Comparison of ENCODE assay signal across 13 cellular contexts in the genomic region with DNA sequence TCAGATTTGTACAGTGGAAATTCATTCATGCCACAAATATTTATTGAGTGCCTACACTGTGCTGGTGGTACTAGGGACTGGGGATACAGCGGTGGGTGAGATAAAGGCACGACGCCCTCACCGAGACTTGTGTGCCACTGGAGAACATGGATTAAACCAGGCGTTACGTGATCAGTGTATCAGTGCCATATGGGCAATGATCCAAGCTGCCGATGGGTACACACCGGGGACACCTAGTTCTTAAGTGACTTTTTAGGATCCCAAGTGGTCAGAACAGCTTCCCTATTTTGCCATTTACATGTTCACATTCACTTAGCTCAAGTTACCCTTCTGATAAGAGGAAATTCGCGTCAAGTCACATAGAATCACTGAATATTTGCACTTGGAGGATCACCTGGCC.
DNase-seq lines count a peak whose midpoint lies in the region; TF ChIP-seq lines count a peak whose summit lies in the region.
"Had no signal": no experiment of that assay in that cellular context is flagged by ENCODE, and none has a peak within 500 bp of the region (broad histone marks: within the 10 kb centered on the region; RNA-seq: fewer than 3 reads in every experiment).

No MANE protein-coding gene starts in this region.

- H3K36me3 ChIP-seq in BLaER1 treated with 17β-estradiol and CSF1 and Interleukin-3, amounts not matched to agents 10 nM and 100 nM: no peaks in the 10 kb centered on the region
- H3K36me3 ChIP-seq in left ventricle myocardium inferior: no peaks in the 10 kb centered on the region

- H3K9ac ChIP-seq in BLaER1 treated with 17β-estradiol and CSF1 and Interleukin-3, amounts not matched to agents 10 nM and 100 nM: no peak overlapping the region

- H4K20me1 ChIP-seq in BLaER1 treated with 17β-estradiol and CSF1 and Interleukin-3, amounts not matched to agents 10 nM and 100 nM: no peaks in the 10 kb centered on the region

- DNase-seq in CD1c-positive myeloid dendritic cell (ENCODE audit: extremely low spot score) (peak; percentile 20), NCI-H2171 (lab: John Stamatoyannopoulos, UW) (peak; percentile 58), left ventricle myocardium inferior (no peak), NCI-H187 (lab: John Stamatoyannopoulos, UW) (no peak), pons (ENCODE audit: low spot score) (no peak), hypothalamus (lab: John Stamatoyannopoulos, UW) (no peak)
- DNase-seq: NCI-H1105, NCI-H2227 treated with DMSO at 0.1 percent for 48 hours, NCI-H748 treated with DMSO at 0.1 percent for 48 hours, SHP77, T-helper 17 cell had no signal

- H3K9me3 ChIP-seq in BLaER1 treated with 17β-estradiol and CSF1 and Interleukin-3, amounts not matched to agents 10 nM and 100 nM (replicated peaks in 1 of 11): no peaks in the 10 kb centered on the region
- no peaks in the 10 kb centered on the region for H3K9me3 ChIP-seq in left ventricle myocardium inferior (replicated peaks)

- no peak for TF ChIP-seq CTCF in left ventricle myocardium inferior (IDR thresholded peaks at IDR 0.05; ENCODE audit: borderline replicate concordance)

- peaks cover 61 to 100% (median 93%) of the 10 kb centered on the region in 10 experiments for H3K4me1 ChIP-seq in BLaER1 treated with 17β-estradiol and CSF1 and Interleukin-3, amounts not matched to agents 10 nM and 100 nM
- H3K4me1 ChIP-seq in left ventricle myocardium inferior: peaks cover 100% of the 10 kb centered on the region

- no peaks in the 10 kb centered on the region for H3K27me3 ChIP-seq in BLaER1 treated with 17β-estradiol and CSF1 and Interleukin-3, amounts not matched to agents 10 nM and 100 nM
- H3K27me3 ChIP-seq in left ventricle myocardium inferior (ENCODE audit: low read depth): no peaks in the 10 kb centered on the region

- peak overlapping the region; percentile 29 to 89 (median 71); a peak in 20 of 22 replicates for H3K4me2 ChIP-seq in BLaER1 treated with 17β-estradiol and CSF1 and Interleukin-3, amounts not matched to agents 10 nM and 100 nM

- intact Hi-C loops in left ventricle myocardium inferior (cut with micrococcal nuclease): loop anchor here (10.0 kb wide), 1 partner anchor 235 kb away; the partner anchor contains the start of gene CACNA1C

- H3K4me3 ChIP-seq in BLaER1 treated with 17β-estradiol and CSF1 and Interleukin-3, amounts not matched to agents 10 nM and 100 nM: no peak overlapping the region
- H3K4me3 ChIP-seq in left ventricle myocardium inferior: no peak overlapping the region
- H3K4me3 ChIP-seq: GM12878 had no signal

- H3K27ac ChIP-seq in BLaER1 treated with 17β-estradiol and CSF1 and Interleukin-3, amounts not matched to agents 10 nM and 100 nM: peak overlapping the region in 2 of 11 experiments; percentile 68 to 92; a peak in 3 of 22 replicates
- H3K27ac ChIP-seq in left ventricle myocardium inferior (replicated peaks): peak overlapping the region; percentile 83

Comparison
In these comparisons a context has a peak if more than half of its experiments do, and no peak if none do; other contexts are left out.
1. DNase-seq: peak in CD1c-positive myeloid dendritic cell (single experiment) and NCI-H2171 (single experiment); none in left ventricle myocardium inferior (single experiment), NCI-H187 (0 of 2), pons (single experiment) and hypothalamus (0 of 51).